ENCODE assay signal across 34 cellular contexts in genomic region chr2:151664520-151664919, GRCh38.
DNase-seq lines count a peak whose midpoint lies in the region; ATAC-seq and TF ChIP-seq lines count a peak whose summit lies in the region.
"Had no signal": no experiment of that assay in that cellular context is flagged by ENCODE, and none has a peak within 500 bp of the region (broad histone marks: within the 10 kb centered on the region; RNA-seq: fewer than 3 reads in every experiment).

No MANE protein-coding gene starts in this region.

- CTCF ChIA-PET in activated B cell treated with CpG ODN at 0.5 μM for 24 hours (lab: Charles Lee): interaction anchor here (1.0 to 1.2 kb wide), 2 partner anchors 27 to 361 kb away, joined by 3 read pairs; no protein-coding TSS in a partner anchor

- DNase-seq in GM10266 (ENCODE audit: extremely low spot score) (peak; percentile 5), activated B cell treated with CpG ODN at 0.5 μM for 24 hours (no peak), uterus (no peak), Right ventricle myocardium superior (no peak), superior temporal gyrus (ENCODE audit: extremely low spot score) (no peak)
- no peak for DNase-seq in stimulated activated CD4-positive, alpha-beta T cell treated with anti-CD3 and anti-CD28 coated beads, Interleukin-4, amount 100 ng/mL, for 4 hours
- DNase-seq: activated CD4-positive, alpha-beta T cell treated with anti-CD3 and anti-CD28 coated beads, Interleukin-2, amount 10 ng/mL, durations not matched to agents 7 days and 5 days; activated naive CD4-positive, alpha-beta T cell treated with anti-CD3 and anti-CD28 coated beads for 36 hours; activated T-cell treated with anti-CD3 and anti-CD28 coated beads, Interleukin-2, amount 50 U/mL, for 72 hours; adrenal gland; AML-193; brain microvascular endothelial cell; CD8-positive, alpha-beta memory T cell; DMS 273 treated with DMSO at 0.1 percent for 48 hours; effector CD4-positive, alpha-beta T cell; EL; HCEC 1CT; hypothalamus; immature natural killer cell; NCI-H1092 treated with DMSO at 0.1 percent for 48 hours; NCI-H187; NCI-H2171 treated with DMSO at 0.1 percent for 48 hours; NCI-H524; right cardiac atrium; SHP77; stimulated activated CD4-positive, alpha-beta T cell treated with anti-CD3 and anti-CD28 coated beads, Interleukin-2, amount 100 ng/mL, for 48 hours; SW 1271; T-helper 9 cell had no signal

- H3K4me3 Mint-ChIP-seq in activated B cell treated with CpG ODN at 0.5 μM for 24 hours: no peak overlapping the region
- H3K4me3 Mint-ChIP-seq: activated CD4-positive, alpha-beta T cell treated with anti-CD3 and anti-CD28 coated beads, Interleukin-2, amount 10 ng/mL, durations not matched to agents 7 days and 5 days; activated naive CD4-positive, alpha-beta T cell treated with anti-CD3 and anti-CD28 coated beads for 36 hours; activated T-cell treated with anti-CD3 and anti-CD28 coated beads, Interleukin-2, amount 50 U/mL, for 72 hours; CD8-positive, alpha-beta memory T cell; immature natural killer cell; neural crest cell had no signal

- TF ChIP-seq POLR2A in uterus (IDR thresholded peaks at IDR 0.05): no peak

- POLR2A ChIA-PET in activated B cell treated with CpG ODN at 0.5 μM for 24 hours (lab: Charles Lee): interaction anchor here (1.0 kb wide), 1 partner anchor 108 kb away, joined by 4 read pairs; no protein-coding TSS in a partner anchor

- H3K27me3 Mint-ChIP-seq in activated B cell treated with CpG ODN at 0.5 μM for 24 hours: no peaks in the 10 kb centered on the region
- H3K27me3 Mint-ChIP-seq: IgD-negative memory B cell had no signal

- no peaks in the 10 kb centered on the region for H3K9me3 Mint-ChIP-seq in activated B cell treated with CpG ODN at 0.5 μM for 24 hours
- H3K9me3 Mint-ChIP-seq: activated CD4-positive, alpha-beta T cell treated with anti-CD3 and anti-CD28 coated beads, Interleukin-2, amount 10 ng/mL, durations not matched to agents 7 days and 5 days; activated naive CD4-positive, alpha-beta T cell treated with anti-CD3 and anti-CD28 coated beads for 36 hours; CD8-positive, alpha-beta memory T cell; IgD-negative memory B cell; immature natural killer cell; neural crest cell had no signal

- H3K9me3 ChIP-seq in uterus: no peaks in the 10 kb centered on the region
- H3K9me3 ChIP-seq: adrenal gland had no signal

- no peaks in the 10 kb centered on the region for H3K27me3 ChIP-seq in uterus
- H3K27me3 ChIP-seq: adrenal gland, brain microvascular endothelial cell had no signal

- peak overlapping the region; percentile 10 for H3K27ac Mint-ChIP-seq in activated B cell treated with CpG ODN at 0.5 μM for 24 hours
- H3K27ac Mint-ChIP-seq: activated CD4-positive, alpha-beta T cell treated with anti-CD3 and anti-CD28 coated beads, Interleukin-2, amount 10 ng/mL, durations not matched to agents 7 days and 5 days; activated naive CD4-positive, alpha-beta T cell treated with anti-CD3 and anti-CD28 coated beads for 36 hours; activated T-cell treated with anti-CD3 and anti-CD28 coated beads, Interleukin-2, amount 50 U/mL, for 72 hours; CD8-positive, alpha-beta memory T cell; immature natural killer cell had no signal

- TF ChIP-seq CTCF in GM10266 (IDR thresholded peaks at IDR 0.05; ENCODE audit: control insufficient read depth, insufficient read depth, low read depth, missing control alignments): no peak
- no peak for TF ChIP-seq CTCF in activated B cell treated with CpG ODN at 0.5 μM for 24 hours (IDR thresholded peaks at IDR 0.05)
- no peak for TF ChIP-seq CTCF in uterus (IDR thresholded peaks at IDR 0.05)

- no peak overlapping the region for H3K27ac ChIP-seq in uterus
- H3K27ac ChIP-seq: adrenal gland, brain microvascular endothelial cell, parathyroid adenoma, VCaP had no signal

- no peaks in the 10 kb centered on the region for H3K36me3 ChIP-seq in uterus
- H3K36me3 ChIP-seq: adrenal gland, brain microvascular endothelial cell had no signal

- no peaks in the 10 kb centered on the region for H3K36me3 Mint-ChIP-seq in activated B cell treated with CpG ODN at 0.5 μM for 24 hours (ENCODE audit: low read depth)

- H3K4me3 ChIP-seq in uterus: no peak overlapping the region
- H3K4me3 ChIP-seq: adrenal gland had no signal

- H3K4me1 ChIP-seq in uterus: no peaks in the 10 kb centered on the region
- H3K4me1 ChIP-seq: adrenal gland had no signal

- H3K4me1 Mint-ChIP-seq in activated B cell treated with CpG ODN at 0.5 μM for 24 hours: peaks cover 14% of the 10 kb centered on the region
- H3K4me1 Mint-ChIP-seq: activated CD4-positive, alpha-beta T cell treated with anti-CD3 and anti-CD28 coated beads, Interleukin-2, amount 10 ng/mL, durations not matched to agents 7 days and 5 days; neural crest cell had no signal

- ATAC-seq in GM18868 (IDR thresholded peaks at IDR 0.05; ENCODE audit: unreplicated experiment): peak; percentile 92
- peak; percentile 55 for ATAC-seq in HG02798 (IDR thresholded peaks at IDR 0.05; ENCODE audit: poor library complexity, unreplicated experiment)
- peak; percentile 94 for ATAC-seq in activated B cell treated with CpG ODN at 0.5 μM for 24 hours (ENCODE audit: low read depth)
- no peak for ATAC-seq in Right ventricle myocardium superior (ENCODE audit: poor library complexity)
- ATAC-seq: activated T-cell treated with anti-CD3 and anti-CD28 coated beads, Interleukin-2, amount 50 U/mL, for 72 hours; right cardiac atrium had no signal

- intact Hi-C loops in activated B cell treated with CpG ODN at 0.5 μM for 24 hours (cut with micrococcal nuclease) (loop anchor here (2.0 kb wide), 1 partner anchor 14 kb away; no protein-coding TSS in a partner anchor), uterus (cut with DNase I; ENCODE audit: low total_unique reads) (no loop called here), Right ventricle myocardium superior (cut with DNase I) (no loop called here)
